23 cellular contexts compared by ENCODE assay signal in the genomic region with DNA sequence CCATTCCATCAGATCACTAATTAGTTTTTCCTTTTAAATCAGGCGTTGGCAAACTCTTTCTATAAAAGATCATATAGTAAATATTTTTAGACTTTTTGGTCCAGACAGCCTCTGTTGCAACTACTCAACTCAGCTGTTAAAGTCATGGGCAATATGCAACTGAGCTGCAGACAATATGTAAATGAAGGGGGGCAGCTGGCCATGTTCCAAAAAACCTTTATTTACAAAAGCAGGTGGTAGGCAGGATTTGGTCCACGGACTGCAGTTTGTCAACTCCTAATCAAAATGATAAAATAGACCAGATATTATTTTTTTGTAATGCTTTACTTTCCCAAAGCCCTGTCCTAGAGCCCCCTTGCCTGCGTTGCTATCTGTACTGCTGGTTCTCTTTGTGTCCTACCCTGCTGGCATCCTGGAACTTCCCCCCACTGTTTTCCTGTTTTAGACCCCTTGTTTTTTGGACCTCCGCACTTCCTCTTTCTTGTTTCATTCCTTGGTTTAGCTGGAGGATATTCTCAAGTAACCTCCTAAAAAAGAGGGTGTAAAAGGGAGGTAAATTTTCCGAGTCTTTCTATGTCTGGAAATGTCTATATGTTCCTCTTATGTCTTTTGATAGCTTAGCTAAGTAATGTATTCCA. TPM values are rescaled to one million over a fixed set of nuclear protein-coding genes. Genes with fewer than 3 reads are reported as not detected.
DNase-seq lines count a peak whose midpoint lies in the region; ATAC-seq and TF ChIP-seq lines count a peak whose summit lies in the region.
"Had no signal": no experiment of that assay in that cellular context is flagged by ENCODE, and none has a peak within 500 bp of the region (broad histone marks: within the 10 kb centered on the region; RNA-seq: fewer than 3 reads in every experiment).

No MANE protein-coding gene starts in this region.

- no TSS peak for BruUV-seq in OCI-LY7 (replicated peaks; lab: Mats Ljungman, UMichigan)

- intact Hi-C loops in OCI-LY7 (cut with micrococcal nuclease; ENCODE audit: unreplicated experiment) (no loop called here), ovary (cut with DNase I) (no loop called here)

- TF ChIP-seq EP300 in ovary (IDR thresholded peaks at IDR 0.05) (no peak), upper lobe of left lung (IDR thresholded peaks at IDR 0.05) (no peak)

- peak overlapping the region; percentile 3 for H3K4me2 ChIP-seq in Karpas-422 (ENCODE audit: low read depth, low read length, poor library complexity, severe bottlenecking)
- H3K4me2 ChIP-seq in OCI-LY7 (ENCODE audit: low read length) = peak overlapping the region; percentile 59

- no peak overlapping the region for H3K4me3 ChIP-seq in Karpas-422 (ENCODE audit: low read length)
- H3K4me3 ChIP-seq in OCI-LY7 (ENCODE audit: low read depth, low read length, poor library complexity, severe bottlenecking) = peak overlapping the region; percentile 28
- peak overlapping the region in 1 of 2 experiments; percentile 30 for H3K4me3 ChIP-seq in neutrophil (ENCODE audit: low read depth in 1 of 2, low read length in 1 of 2)
- H3K4me3 ChIP-seq in ovary = no peak overlapping the region
- no peak overlapping the region for H3K4me3 ChIP-seq in upper lobe of left lung
- H3K4me3 ChIP-seq: body of pancreas, coronary artery, psoas muscle, SJCRH30 had no signal

- TF ChIP-seq CTCF in OCI-LY7 (conservative IDR thresholded peaks at IDR 0.05; ENCODE audit: low read length) = no peak
- no peak for TF ChIP-seq CTCF in neutrophil (IDR thresholded peaks at IDR 0.05)
- no peak for TF ChIP-seq CTCF in ovary (IDR thresholded peaks at IDR 0.05)
- no peak for TF ChIP-seq CTCF in upper lobe of left lung (IDR thresholded peaks at IDR 0.05)

- H3K4me1 ChIP-seq in Karpas-422 (ENCODE audit: low read length) = peaks cover 8% of the 10 kb centered on the region
- peaks cover 22% of the 10 kb centered on the region for H3K4me1 ChIP-seq in OCI-LY7 (ENCODE audit: insufficient read depth, low read length, poor library complexity, severe bottlenecking)
- peaks cover 70 to 83% of the 10 kb centered on the region in 2 experiments for H3K4me1 ChIP-seq in neutrophil (ENCODE audit: control insufficient read depth in 1 of 2, insufficient read depth in 1 of 2, low read depth in 1 of 2, low read length in 1 of 2)
- H3K4me1 ChIP-seq in ovary (ENCODE audit: insufficient read depth) = no peaks in the 10 kb centered on the region
- peaks cover 7 to 22% (median 14%) of the 10 kb centered on the region in 4 donors for H3K4me1 ChIP-seq in upper lobe of left lung
- H3K4me1 ChIP-seq: body of pancreas, psoas muscle, SJCRH30 had no signal

- H3K27ac ChIP-seq in Karpas-422 (ENCODE audit: low read length) (no peak overlapping the region), OCI-LY7 (ENCODE audit: low read depth, low read length, poor library complexity, severe bottlenecking) (peak overlapping the region; percentile 3), neutrophil (peak overlapping the region; percentile 92), ovary (no peak overlapping the region), upper lobe of left lung (peak overlapping the region in 1 of 4 donors; percentile 78)
- H3K27ac ChIP-seq: psoas muscle, SJCRH30 had no signal

- peaks cover 8% of the 10 kb centered on the region; the same call in 1 of the 2 replicates for H3K9me3 ChIP-seq in Karpas-422 (ENCODE audit: low read length)
- no peaks in the 10 kb centered on the region for H3K9me3 ChIP-seq in OCI-LY7 (ENCODE audit: low read length)
- no peaks in the 10 kb centered on the region for H3K9me3 ChIP-seq in neutrophil
- H3K9me3 ChIP-seq in ovary = no peaks in the 10 kb centered on the region
- peaks cover 0 to 6% (median 0%) of the 10 kb centered on the region in 4 donors for H3K9me3 ChIP-seq in upper lobe of left lung
- H3K9me3 ChIP-seq: body of pancreas, psoas muscle had no signal

- CTCF ChIA-PET in OCI-LY7 (lab: Charles Lee; ENCODE audit: unreplicated experiment) = no interaction called here

- H3K9me2 ChIP-seq in Karpas-422 (replicated peaks; ENCODE audit: insufficient read depth, low read length) (no peaks in the 10 kb centered on the region), OCI-LY7 (ENCODE audit: insufficient read depth, low read length) (no peaks in the 10 kb centered on the region)

- H3K9ac ChIP-seq in Karpas-422 (ENCODE audit: low read length) = no peak overlapping the region

- H3K36me3 ChIP-seq in Karpas-422 (ENCODE audit: insufficient read depth, low read length) (no peaks in the 10 kb centered on the region), OCI-LY7 (ENCODE audit: insufficient read depth, low read length) (no peaks in the 10 kb centered on the region), neutrophil (no peaks in the 10 kb centered on the region), ovary (no peaks in the 10 kb centered on the region), upper lobe of left lung (no peaks in the 10 kb centered on the region)
- H3K36me3 ChIP-seq: SJCRH30 had no signal

- WGBS in ovary, 3 donors = 55 to 62% (median 57%) methylated on average over 5 of the region's 5 CpGs
- 45 to 47% methylated on average over 5 of the region's 5 CpGs for WGBS in upper lobe of left lung, 2 donors

- POLR2A ChIA-PET in OCI-LY7 (lab: Charles Lee) = interaction anchor here (0.6 to 1.9 kb wide), 4 partner anchors 15 to 37 kb away, joined by 3 to 11 read pairs (median 4); no protein-coding TSS in a partner anchor

- H4K20me1 ChIP-seq in Karpas-422 (ENCODE audit: insufficient read depth, low read depth, low read length) (no peaks in the 10 kb centered on the region), OCI-LY7 (ENCODE audit: insufficient read depth, low read length) (no peaks in the 10 kb centered on the region)

- no peak for ATAC-seq in upper lobe of left lung (ENCODE audit: low FRiP score in 2 of 2)
- ATAC-seq in HG03354 (IDR thresholded peaks at IDR 0.05; ENCODE audit: poor library complexity, severe bottlenecking, unreplicated experiment) = no peak
- ATAC-seq: body of pancreas, psoas muscle had no signal

- no peak for TF ChIP-seq POLR2A in ovary (IDR thresholded peaks at IDR 0.05)
- TF ChIP-seq POLR2A in upper lobe of left lung (IDR thresholded peaks at IDR 0.05) = no peak

- no peak overlapping the region for H2AFZ ChIP-seq in Karpas-422 (ENCODE audit: low read length)
- H2AFZ ChIP-seq in OCI-LY7 (ENCODE audit: low read length) = peak overlapping the region; percentile 40; the same call in 1 of the 2 replicates

- H3K27me3 ChIP-seq in Karpas-422 (ENCODE audit: low read length) (peaks cover 8% of the 10 kb centered on the region; the same call in 1 of the 2 replicates), neutrophil (no peaks in the 10 kb centered on the region), ovary (no peaks in the 10 kb centered on the region), upper lobe of left lung (no peaks in the 10 kb centered on the region)
- H3K27me3 ChIP-seq: body of pancreas, SJCRH30 had no signal

- DNase-seq in NCI-H748 (lab: John Stamatoyannopoulos, UW; ENCODE audit: unreplicated experiment) (peak; percentile 39), NCI-H748 treated with DMSO at 0.1 percent for 48 hours (lab: John Stamatoyannopoulos, UW) (no peak), Karpas-422 (no peak), OCI-LY7 (ENCODE audit: low spot score) (peak; percentile 42), ovary (no peak), upper lobe of left lung (no peak)
- DNase-seq: activated B cell treated with CpG ODN at 0.5 μM for 24 hours; activated naive CD8-positive, alpha-beta T cell treated with anti-CD3 and anti-CD28 coated beads, Interleukin-2, amount 10 ng/mL, durations not matched to agents 7 days and 5 days; DMS53; NCI-H1417 treated with DMSO at 0.1 percent for 48 hours; nephron progenitor cell; OCI-M1; psoas muscle had no signal

- H3K79me2 ChIP-seq in Karpas-422 (ENCODE audit: low read length) = no peaks in the 10 kb centered on the region
- no peaks in the 10 kb centered on the region for H3K79me2 ChIP-seq in OCI-LY7 (ENCODE audit: insufficient read depth, low read depth, low read length)

RNA-seq across cellular contexts. Expression of a gene that starts 24.7 kb away (rescaled TPM):
- 17.9 and 19.6 TPM in 2 replicates for total RNA-seq in Karpas-422 (2014; rRNA removed; shearing (Covaris generic); ENCODE audit: low replicate concordance)
- total RNA-seq in OCI-LY7 (2014; rRNA removed; shearing (Covaris generic)) = 27.7 and 28.4 TPM in 2 replicates
- total RNA-seq in OCI-LY7 (2022) (50.3 and 53.1 TPM in 2 replicates), ovary (1 to 10 TPM in 4 of 7 donors, under 1 TPM in 3; 0.45 to 1.6 (median 1.0) TPM), upper lobe of left lung (1 to 10 TPM; 2.6 to 6.5 (median 4.8) TPM)
- 1 to 10 TPM in 1 of 2 donors, under 1 TPM in 1; 0.38 to 5.2 TPM for polyA plus RNA-seq in ovary
- total RNA-seq: A172, fibroblast of villous mesenchyme, H4, kidney epithelial cell, SJCRH30 had no signal
- polyA plus RNA-seq: BJ had no signal

Comparison
In these comparisons a context has a peak if more than half of its experiments do, and no peak if none do; other contexts are left out.
1. DNase-seq: peak in NCI-H748 (single experiment) and OCI-LY7 (single experiment); none in NCI-H748 treated with DMSO at 0.1 percent for 48 hours (single experiment), Karpas-422 (single experiment), ovary (0 of 5) and upper lobe of left lung (0 of 2).
2. H3K27ac ChIP-seq: peak in OCI-LY7 (single experiment) and neutrophil (single experiment); none in Karpas-422 (single experiment) and ovary (0 of 2).